ENCODE assay signal across 26 cellular contexts in genomic region chr10:128579902-128580301, GRCh38.
DNase-seq lines count a peak whose midpoint lies in the region.
"Had no signal": no experiment of that assay in that cellular context is flagged by ENCODE, and none has a peak within 500 bp of the region (broad histone marks: within the 10 kb centered on the region; RNA-seq: fewer than 3 reads in every experiment).

No MANE protein-coding gene starts in this region.

- no peaks in the 10 kb centered on the region for H3K36me3 ChIP-seq in HUES64 (ENCODE audit: insufficient read depth, low read length)
- H3K36me3 ChIP-seq: BLaER1 had no signal

- no peaks in the 10 kb centered on the region for H3K36me3 Mint-ChIP-seq in T-helper 2 cell treated with Interferon-gamma antibody and Interleukin-4, amounts not matched to agents 5 μg/mL and 100 μg/mL, for 36 hours (ENCODE audit: low read depth)

- no peak overlapping the region for H3K4me3 ChIP-seq in HUES64 (ENCODE audit: low read length)
- H3K4me3 ChIP-seq: BLaER1 had no signal

- WGBS in HUES64: 47% methylated on average over 2 of the region's 3 CpGs

- H3K27me3 ChIP-seq in HUES64 (ENCODE audit: insufficient read depth, low read length): no peaks in the 10 kb centered on the region
- H3K27me3 ChIP-seq: BLaER1 had no signal

- H3K27me3 Mint-ChIP-seq in T-helper 2 cell treated with Interferon-gamma antibody and Interleukin-4, amounts not matched to agents 5 μg/mL and 100 μg/mL, for 36 hours (ENCODE audit: low read depth): peaks cover 2% of the 10 kb centered on the region
- H3K27me3 Mint-ChIP-seq: CD4-positive, alpha-beta T cell had no signal

- peaks cover 35% of the 10 kb centered on the region for H3K4me1 ChIP-seq in HUES64 (ENCODE audit: insufficient read depth, low read length)
- H3K4me1 ChIP-seq: BLaER1 had no signal

- no peaks in the 10 kb centered on the region for H3K9me3 Mint-ChIP-seq in T-helper 2 cell treated with Interferon-gamma antibody and Interleukin-4, amounts not matched to agents 5 μg/mL and 100 μg/mL, for 36 hours
- H3K9me3 Mint-ChIP-seq: CD4-positive, alpha-beta T cell had no signal

- no peaks in the 10 kb centered on the region for H3K9me3 ChIP-seq in HUES64 (ENCODE audit: insufficient read depth, low read depth, low read length)
- H3K9me3 ChIP-seq: BLaER1 had no signal

- H3K27ac ChIP-seq in HUES64 (ENCODE audit: low read depth, low read length): no peak overlapping the region; the same call in 1 of the 2 replicates
- H3K27ac ChIP-seq: BLaER1, KMS-11 had no signal

- no peak overlapping the region for H3K27ac Mint-ChIP-seq in T-helper 2 cell treated with Interferon-gamma antibody and Interleukin-4, amounts not matched to agents 5 μg/mL and 100 μg/mL, for 36 hours
- H3K27ac Mint-ChIP-seq: CD4-positive, alpha-beta T cell; HFFc6 had no signal

- H3K9ac ChIP-seq in HUES64 (ENCODE audit: low read depth, low read length): 0 out of 2 replicates have a peak overlapping the region, but pooled peaks have one; percentile 9
- H3K9ac ChIP-seq: BLaER1, KMS-11 had no signal

- DNase-seq in NCI-H2171 treated with DMSO at 0.1 percent for 48 hours (lab: John Stamatoyannopoulos, UW) (peak; percentile 7), NCI-H2171 (lab: John Stamatoyannopoulos, UW) (no peak), left kidney (ENCODE audit: low read depth, low spot score) (peak; percentile 66), retina (peak; percentile 34), GF-D8 (lab: John Stamatoyannopoulos, UW) (no peak)
- DNase-seq in T-helper 2 cell treated with Interferon-gamma antibody and Interleukin-4, amounts not matched to agents 5 μg/mL and 100 μg/mL, for 36 hours (ENCODE audit: low spot score): no peak
- DNase-seq in effector CD4-positive, alpha-beta T cell: no peak
- DNase-seq: 8988T; ACHN; CD4-positive, alpha-beta T cell; GDM1; HFFc6; IMR-90; NCI-H1048; NCI-H1417; NCI-H1694; NCI-H2029 treated with DMSO at 0.1 percent for 48 hours; NCI-H226; NCI-H510A treated with DMSO at 0.1 percent for 48 hours; NCI-H748 treated with DMSO at 0.1 percent for 48 hours; NK-92 treated with Interleukin-12 subunit alpha and Interleukin-12 subunit beta, amount 100 ng/mL, for 24 hours; PC-3; T-helper 1 cell had no signal

- H3K4me1 Mint-ChIP-seq in T-helper 2 cell treated with Interferon-gamma antibody and Interleukin-4, amounts not matched to agents 5 μg/mL and 100 μg/mL, for 36 hours (ENCODE audit: low read depth): no peaks in the 10 kb centered on the region

- H3K4me3 Mint-ChIP-seq in T-helper 2 cell treated with Interferon-gamma antibody and Interleukin-4, amounts not matched to agents 5 μg/mL and 100 μg/mL, for 36 hours: no peak overlapping the region
- H3K4me3 Mint-ChIP-seq: CD4-positive, alpha-beta T cell; HFFc6 had no signal

Comparison
In these comparisons a context has a peak if more than half of its experiments do, and no peak if none do; other contexts are left out.
1. DNase-seq: peak in NCI-H2171 treated with DMSO at 0.1 percent for 48 hours (single experiment), left kidney (single experiment) and retina (single experiment); none in NCI-H2171 (single experiment), T-helper 2 cell treated with Interferon-gamma antibody and Interleukin-4, amounts not matched to agents 5 μg/mL and 100 μg/mL, for 36 hours (single experiment), GF-D8 (single experiment) and effector CD4-positive, alpha-beta T cell (single experiment).